ENCODE assay signal across 8 cellular contexts in genomic region chr15:75650908-75651809, GRCh38. TPM values are rescaled to one million over a fixed set of nuclear protein-coding genes. Genes with fewer than 3 reads are reported as not detected.
DNase-seq lines count a peak whose midpoint lies in the region; ATAC-seq, FAIRE-seq and TF ChIP-seq lines count a peak whose summit lies in the region.

No MANE protein-coding gene starts in this region.

- no peaks in the 10 kb centered on the region for H3K9me3 Mint-ChIP-seq in activated CD4-positive, alpha-beta T cell treated with anti-CD3 and anti-CD28 coated beads, Interleukin-2, amount 10 ng/mL, durations not matched to agents 24 days and 14 days
- H3K9me3 Mint-ChIP-seq in MCF 10A (ENCODE audit: unreplicated experiment): no peaks in the 10 kb centered on the region

- H3K9me3 ChIP-seq in HepG2 (ENCODE audit: low read length): no peaks in the 10 kb centered on the region
- no peaks in the 10 kb centered on the region for H3K9me3 ChIP-seq in tibial nerve

- H2AFZ ChIP-seq in HepG2 (ENCODE audit: low read length): no peak overlapping the region

- peak overlapping the region; percentile 62 for H3K27ac Mint-ChIP-seq in activated CD4-positive, alpha-beta T cell treated with anti-CD3 and anti-CD28 coated beads, Interleukin-2, amount 10 ng/mL, durations not matched to agents 24 days and 14 days
- peak overlapping the region; percentile 16 for H3K27ac Mint-ChIP-seq in MCF 10A (ENCODE audit: low read depth, unreplicated experiment)

- ATAC-seq in HepG2 (peak; percentile 21), HG02852 (IDR thresholded peaks at IDR 0.05; ENCODE audit: unreplicated experiment) (no peak), GM21619 (IDR thresholded peaks at IDR 0.05; ENCODE audit: unreplicated experiment) (no peak)

- peak overlapping the region; percentile 89 for H3K9ac ChIP-seq in HepG2 (ENCODE audit: insufficient read depth, low read depth, low read length)

- CTCF ChIA-PET in MCF 10A (lab: Yijun Ruan, JAX) (interaction anchor here (0.7 to 3.5 kb wide), 5 partner anchors 10 to 197 kb away, joined by 3 to 9 read pairs (median 7); no protein-coding TSS in a partner anchor), HepG2 (lab: Yijun Ruan, JAX; ENCODE audit: low intra/inter-chr PET ratio, low total read pairs) (no interaction called here)

- H3K4me1 ChIP-seq in HepG2 (ENCODE audit: insufficient read depth, low read length) (peaks cover 82% of the 10 kb centered on the region), tibial nerve (peaks cover 0 to 84% (median 64%) of the 10 kb centered on the region in 4 donors)

- peak; percentile 63 for DNase-seq in activated CD4-positive, alpha-beta T cell treated with anti-CD3 and anti-CD28 coated beads, Interleukin-2, amount 10 ng/mL, durations not matched to agents 24 days and 14 days
- DNase-seq in activated CD4-positive, alpha-beta T cell treated with anti-CD3 and anti-CD28 coated beads for 1 hour: no peak
- DNase-seq in MCF 10A (ENCODE audit: unreplicated experiment) (peak; percentile 46), HepG2 (ENCODE audit: low spot score) (peak; percentile 76), tibial nerve (ENCODE audit: low spot score in 2 of 2) (no peak), ureter (ENCODE audit: low spot score) (no peak)

- H3K4me3 ChIP-seq in HepG2 (replicated peaks in 1 of 3; ENCODE audit: insufficient read depth in 1 of 3, low read depth in 2 of 3, low read length in 3 of 3) (peak overlapping the region; percentile 30 to 96 (median 33)), tibial nerve (peak overlapping the region in 3 of 4 donors; percentile 26 to 74 (median 31))

- peak overlapping the region; percentile 44 for H3K27ac ChIP-seq in HepG2 (ENCODE audit: extremely low read length, insufficient read depth, low read length)
- H3K27ac ChIP-seq in tibial nerve: peak overlapping the region in 3 of 4 donors; percentile 58 to 96 (median 89)

- BruUV-seq in MCF 10A (replicated peaks; lab: Mats Ljungman, UMichigan) (no TSS peak), HepG2 (replicated peaks; lab: Mats Ljungman, UMichigan) (no TSS peak)

- H3K4me1 Mint-ChIP-seq in activated CD4-positive, alpha-beta T cell treated with anti-CD3 and anti-CD28 coated beads, Interleukin-2, amount 10 ng/mL, durations not matched to agents 24 days and 14 days: peaks cover 29% of the 10 kb centered on the region
- peaks cover 75% of the 10 kb centered on the region for H3K4me1 Mint-ChIP-seq in MCF 10A (ENCODE audit: insufficient read depth, unreplicated experiment)

- H3K27me3 ChIP-seq in HepG2 (ENCODE audit: control insufficient read depth in 1 of 2, insufficient read depth in 2 of 2, low read length in 2 of 2) (no peaks in the 10 kb centered on the region; a peak in 1 of 5 replicates), tibial nerve (no peaks in the 10 kb centered on the region)

- no peak for TF ChIP-seq RAD21 in HepG2 (CRISPR knock-in tag; IDR thresholded peaks at IDR 0.05)

- no peak for TF ChIP-seq CTCF in MCF 10A (IDR thresholded peaks at IDR 0.05; ENCODE audit: unreplicated experiment)
- TF ChIP-seq CTCF in HepG2 (CRISPR knock-in tag; IDR thresholded peaks at IDR 0.05): no peak; the same call in 1 of the 2 replicates
- no peak for TF ChIP-seq CTCF in tibial nerve (IDR thresholded peaks at IDR 0.05)

- peak; percentile 71 for FAIRE-seq in HepG2 (lab: Jason Lieb, UNC)

- peaks cover 2% of the 10 kb centered on the region for H3K36me3 Mint-ChIP-seq in activated CD4-positive, alpha-beta T cell treated with anti-CD3 and anti-CD28 coated beads, Interleukin-2, amount 10 ng/mL, durations not matched to agents 24 days and 14 days (ENCODE audit: low read depth)
- peaks cover 39% of the 10 kb centered on the region for H3K36me3 Mint-ChIP-seq in MCF 10A (ENCODE audit: insufficient read depth, unreplicated experiment)

- WGBS in HepG2 (ENCODE audit: low lambda C conversion rate): 26% methylated on average over 7 of the region's 9 CpGs
- 28 to 30% methylated on average over 8 to 9 of the region's 9 CpGs for WGBS in tibial nerve, 2 donors

- peaks cover 2% of the 10 kb centered on the region for H3K27me3 Mint-ChIP-seq in activated CD4-positive, alpha-beta T cell treated with anti-CD3 and anti-CD28 coated beads, Interleukin-2, amount 10 ng/mL, durations not matched to agents 24 days and 14 days
- H3K27me3 Mint-ChIP-seq in MCF 10A (ENCODE audit: insufficient read depth, unreplicated experiment): no peaks in the 10 kb centered on the region

- peak overlapping the region; percentile 58 for H3K4me3 Mint-ChIP-seq in activated CD4-positive, alpha-beta T cell treated with anti-CD3 and anti-CD28 coated beads, Interleukin-2, amount 10 ng/mL, durations not matched to agents 24 days and 14 days
- peak overlapping the region; percentile 87 for H3K4me3 Mint-ChIP-seq in MCF 10A (ENCODE audit: unreplicated experiment)

- H3K4me2 ChIP-seq in HepG2 (ENCODE audit: low read depth, low read length): peak overlapping the region; percentile 97

- H4K20me1 ChIP-seq in HepG2 (ENCODE audit: insufficient read depth, low read length): peaks cover 27% of the 10 kb centered on the region

- in situ Hi-C loops in HepG2 (cut with HindIII; ENCODE audit: extremely low pct_ligation_motif_present, low pct_unique_long_range_greater_than_20kb): no loop called here

- POLR2A ChIA-PET in MCF 10A (lab: Yijun Ruan, JAX) (interaction anchor here (0.5 to 8.2 kb wide), 6 partner anchors 9 to 165 kb away, joined by 3 to 120 read pairs (median 8); partner anchors contain the start of genes IMP3 and SNUPN), HepG2 (lab: Yijun Ruan, JAX) (interaction anchor here (0.8 to 5.3 kb wide), 9 partner anchors 10 to 196 kb away, joined by 3 to 47 read pairs (median 4); partner anchors contain the start of genes IMP3 and SNUPN)

- H3K36me3 ChIP-seq in HepG2 (replicated peaks in 1 of 2; ENCODE audit: control insufficient read depth in 1 of 2, insufficient read depth in 2 of 2, low read length in 2 of 2) (peaks cover 3 to 6% of the 10 kb centered on the region in 2 experiments; a peak in 3 of 5 replicates), tibial nerve (peaks cover 0 to 43% (median 0%) of the 10 kb centered on the region in 3 donors)

- intact Hi-C loops in activated CD4-positive, alpha-beta T cell treated with anti-CD3 and anti-CD28 coated beads, Interleukin-2, amount 10 ng/mL, durations not matched to agents 24 days and 14 days (cut with micrococcal nuclease): no loop called here
- intact Hi-C loops in MCF 10A (cut with micrococcal nuclease): no loop called here
- intact Hi-C loops in HepG2 (cut with micrococcal nuclease; ENCODE audit: unreplicated experiment): no loop called here

- TF ChIP-seq POLR2A in HepG2 (IDR thresholded peaks at IDR 0.05; ENCODE audit: insufficient read depth in 1 of 2, low read depth in 2 of 2, low read length in 2 of 2): no peak
- no peak for TF ChIP-seq POLR2A in tibial nerve (IDR thresholded peaks at IDR 0.05)

- peak in 1 of 2 experiments; percentile 39; a peak in 1 of 4 replicates for TF ChIP-seq EP300 in HepG2 (IDR thresholded peaks at IDR 0.05; ENCODE audit: low read depth in 2 of 2, low read length in 2 of 2)
- TF ChIP-seq EP300 in HepG2 (CRISPR knock-in tag; IDR thresholded peaks at IDR 0.05; ENCODE audit: borderline replicate concordance): peak; percentile 58; the same call in 1 of the 2 replicates
- TF ChIP-seq EP300 in tibial nerve (IDR thresholded peaks at IDR 0.05): no peak

- peaks cover 78% of the 10 kb centered on the region for H3K79me2 ChIP-seq in HepG2 (ENCODE audit: insufficient read depth, low read length)

RNA-seq across cellular contexts. Expression of gene SNX33, which starts 3.4 kb away (rescaled TPM):
- 4.1 TPM in 2 replicates for total RNA-seq in activated CD4-positive, alpha-beta T cell treated with anti-CD3 and anti-CD28 coated beads, Interleukin-2, amount 10 ng/mL, durations not matched to agents 24 days and 14 days
- total RNA-seq in MCF 10A (2022): 14.3 and 15.2 TPM in 2 replicates
- total RNA-seq in HepG2 (2016; rRNA removed; fragmentation: Illumina TruSeq; extraction: Trizol): 10.8 and 11.0 TPM in 2 replicates
- 0.71 and 0.91 TPM in 2 replicates for total RNA-seq in HepG2 (2016; cell fraction: cytosol; rRNA removed; fragmentation: Illumina TruSeq; extraction: Trizol; ENCODE audit: low read depth)
- 7.9 and 10.3 TPM in 2 replicates for total RNA-seq in HepG2 (2016; cell fraction: insoluble cytoplasmic fraction; rRNA removed; fragmentation: Illumina TruSeq; extraction: Trizol)
- total RNA-seq in HepG2 (2016; cell fraction: membrane; rRNA removed; fragmentation: Illumina TruSeq; extraction: Trizol): 3.9 and 4.8 TPM in 2 replicates
- 10.1 and 11.4 TPM in 2 replicates for total RNA-seq in HepG2 (2016; cell fraction: nucleus; rRNA removed; fragmentation: Illumina TruSeq; extraction: Trizol)
- 11.6 and 18.9 TPM in 2 replicates for polyA plus RNA-seq in HepG2 (2011; rRNA removed)
- polyA plus RNA-seq in HepG2 (2011; cell fraction: cytosol; rRNA removed): 9.3 and 11.8 TPM in 2 replicates
- 50.4 and 52.6 TPM in 2 replicates for polyA plus RNA-seq in HepG2 (2011; cell fraction: nucleus; rRNA removed)
- polyA plus RNA-seq in HepG2 (2012): 12.7 and 13.6 TPM in 2 replicates
- 0.63 and 0.86 TPM in 2 replicates for polyA plus RNA-seq in HepG2 (2016; cell fraction: cytosol; fragmentation: Illumina TruSeq; extraction: Trizol; ENCODE audit: low read depth)
- polyA plus RNA-seq in HepG2 (2016; cell fraction: insoluble cytoplasmic fraction; fragmentation: Illumina TruSeq; extraction: Trizol; ENCODE audit: low read depth): 9.7 and 12.3 TPM in 2 replicates
- 2.5 and 3.6 TPM in 2 replicates for polyA plus RNA-seq in HepG2 (2016; cell fraction: membrane; fragmentation: Illumina TruSeq; extraction: Trizol; ENCODE audit: low read depth)
- polyA plus RNA-seq in HepG2 (2016; cell fraction: nucleus; fragmentation: Illumina TruSeq; extraction: Trizol; ENCODE audit: insufficient read depth, low read depth): 19.1 and 19.2 TPM in 2 replicates
- 26.7 and 38.9 TPM in 2 replicates for polyA minus RNA-seq in HepG2 (2011; rRNA and poly(A)+ RNA removed; ENCODE audit: low replicate concordance)
- polyA minus RNA-seq in HepG2 (2011; cell fraction: cytosol; rRNA and poly(A)+ RNA removed): 13.9 and 19.9 TPM in 2 replicates
- 21.4 and 25.6 TPM in 2 replicates for polyA minus RNA-seq in HepG2 (2011; cell fraction: nucleus; rRNA and poly(A)+ RNA removed)
- total RNA-seq in tibial nerve: 10 to 100 TPM; 29.7 to 44.9 (median 31.1) TPM
- 34.2 TPM for total RNA-seq in ureter

RNA-seq across cellular contexts. Expression of gene IMP3, which starts 11.1 kb away (rescaled TPM):
- 108 and 112 TPM in 2 replicates for total RNA-seq in activated CD4-positive, alpha-beta T cell treated with anti-CD3 and anti-CD28 coated beads, Interleukin-2, amount 10 ng/mL, durations not matched to agents 24 days and 14 days
- total RNA-seq in MCF 10A (2022) (45.8 and 58.0 TPM in 2 replicates), HepG2 (2016; rRNA removed; fragmentation: Illumina TruSeq; extraction: Trizol) (143 and 165 TPM in 2 replicates), tibial nerve (100 to 1,000 TPM; 163 to 179 (median 170) TPM), ureter (63.9 TPM)
- 53.3 and 58.3 TPM in 2 replicates for total RNA-seq in HepG2 (2016; cell fraction: cytosol; rRNA removed; fragmentation: Illumina TruSeq; extraction: Trizol; ENCODE audit: low read depth)
- 140 and 190 TPM in 2 replicates for total RNA-seq in HepG2 (2016; cell fraction: insoluble cytoplasmic fraction; rRNA removed; fragmentation: Illumina TruSeq; extraction: Trizol)
- 89.4 and 101 TPM in 2 replicates for total RNA-seq in HepG2 (2016; cell fraction: membrane; rRNA removed; fragmentation: Illumina TruSeq; extraction: Trizol)
- total RNA-seq in HepG2 (2016; cell fraction: nucleus; rRNA removed; fragmentation: Illumina TruSeq; extraction: Trizol): 53.0 and 64.9 TPM in 2 replicates
- 38.3 and 40.4 TPM in 2 replicates for polyA plus RNA-seq in HepG2 (2011; rRNA removed)
- polyA plus RNA-seq in HepG2 (2011; cell fraction: cytosol; rRNA removed): 55.6 and 80.6 TPM in 2 replicates
- 36.4 and 36.8 TPM in 2 replicates for polyA plus RNA-seq in HepG2 (2011; cell fraction: nucleus; rRNA removed)
- polyA plus RNA-seq in HepG2 (2012): 33.6 and 51.6 TPM in 2 replicates
- 32.6 and 40.1 TPM in 2 replicates for polyA plus RNA-seq in HepG2 (2016; cell fraction: cytosol; fragmentation: Illumina TruSeq; extraction: Trizol; ENCODE audit: low read depth)
- polyA plus RNA-seq in HepG2 (2016; cell fraction: insoluble cytoplasmic fraction; fragmentation: Illumina TruSeq; extraction: Trizol; ENCODE audit: low read depth): 146 and 162 TPM in 2 replicates
- 51.8 and 60.0 TPM in 2 replicates for polyA plus RNA-seq in HepG2 (2016; cell fraction: membrane; fragmentation: Illumina TruSeq; extraction: Trizol; ENCODE audit: low read depth)
- polyA plus RNA-seq in HepG2 (2016; cell fraction: nucleus; fragmentation: Illumina TruSeq; extraction: Trizol; ENCODE audit: insufficient read depth, low read depth): 76.9 and 83.4 TPM in 2 replicates
- 38.2 and 47.6 TPM in 2 replicates for polyA minus RNA-seq in HepG2 (2011; rRNA and poly(A)+ RNA removed; ENCODE audit: low replicate concordance)
- 32.0 and 35.4 TPM in 2 replicates for polyA minus RNA-seq in HepG2 (2011; cell fraction: cytosol; rRNA and poly(A)+ RNA removed)
- 17.8 and 21.0 TPM in 2 replicates for polyA minus RNA-seq in HepG2 (2011; cell fraction: nucleus; rRNA and poly(A)+ RNA removed)

RNA-seq across cellular contexts. Expression of gene SNUPN, which starts 25.6 kb away (rescaled TPM):
- total RNA-seq in activated CD4-positive, alpha-beta T cell treated with anti-CD3 and anti-CD28 coated beads, Interleukin-2, amount 10 ng/mL, durations not matched to agents 24 days and 14 days: 33.7 and 34.5 TPM in 2 replicates
- total RNA-seq in MCF 10A (2022) (23.9 and 28.9 TPM in 2 replicates), HepG2 (2016; rRNA removed; fragmentation: Illumina TruSeq; extraction: Trizol) (16.4 and 18.3 TPM in 2 replicates), tibial nerve (10 to 100 TPM; 16.3 to 35.1 (median 23.7) TPM), ureter (20.8 TPM)
- 6.8 and 7.2 TPM in 2 replicates for total RNA-seq in HepG2 (2016; cell fraction: cytosol; rRNA removed; fragmentation: Illumina TruSeq; extraction: Trizol; ENCODE audit: low read depth)
- 15.6 and 16.3 TPM in 2 replicates for total RNA-seq in HepG2 (2016; cell fraction: insoluble cytoplasmic fraction; rRNA removed; fragmentation: Illumina TruSeq; extraction: Trizol)
- total RNA-seq in HepG2 (2016; cell fraction: membrane; rRNA removed; fragmentation: Illumina TruSeq; extraction: Trizol): 12.1 and 13.5 TPM in 2 replicates
- total RNA-seq in HepG2 (2016; cell fraction: nucleus; rRNA removed; fragmentation: Illumina TruSeq; extraction: Trizol): 6.7 and 7.2 TPM in 2 replicates
- polyA plus RNA-seq in HepG2 (2011; rRNA removed): 7.6 and 9.0 TPM in 2 replicates
- 6.7 and 7.3 TPM in 2 replicates for polyA plus RNA-seq in HepG2 (2011; cell fraction: cytosol; rRNA removed)
- 4.2 and 4.4 TPM in 2 replicates for polyA plus RNA-seq in HepG2 (2011; cell fraction: nucleus; rRNA removed)
- 6.0 and 8.6 TPM in 2 replicates for polyA plus RNA-seq in HepG2 (2012)
- polyA plus RNA-seq in HepG2 (2016; cell fraction: cytosol; fragmentation: Illumina TruSeq; extraction: Trizol; ENCODE audit: low read depth): 4.4 and 6.8 TPM in 2 replicates
- 19.3 and 20.4 TPM in 2 replicates for polyA plus RNA-seq in HepG2 (2016; cell fraction: insoluble cytoplasmic fraction; fragmentation: Illumina TruSeq; extraction: Trizol; ENCODE audit: low read depth)
- polyA plus RNA-seq in HepG2 (2016; cell fraction: membrane; fragmentation: Illumina TruSeq; extraction: Trizol; ENCODE audit: low read depth): 8.3 and 9.4 TPM in 2 replicates
- 10.9 and 12.9 TPM in 2 replicates for polyA plus RNA-seq in HepG2 (2016; cell fraction: nucleus; fragmentation: Illumina TruSeq; extraction: Trizol; ENCODE audit: insufficient read depth, low read depth)
- 5.9 and 26.5 TPM in 2 replicates for polyA minus RNA-seq in HepG2 (2011; rRNA and poly(A)+ RNA removed; ENCODE audit: low replicate concordance)
- 4.9 and 5.9 TPM in 2 replicates for polyA minus RNA-seq in HepG2 (2011; cell fraction: cytosol; rRNA and poly(A)+ RNA removed)
- 8.1 and 9.9 TPM in 2 replicates for polyA minus RNA-seq in HepG2 (2011; cell fraction: nucleus; rRNA and poly(A)+ RNA removed)

Comparison
In these comparisons a context has a peak if more than half of its experiments do, and no peak if none do; other contexts are left out.
1. DNase-seq: peak in activated CD4-positive, alpha-beta T cell treated with anti-CD3 and anti-CD28 coated beads, Interleukin-2, amount 10 ng/mL, durations not matched to agents 24 days and 14 days (single experiment), MCF 10A (single experiment) and HepG2 (single experiment); none in activated CD4-positive, alpha-beta T cell treated with anti-CD3 and anti-CD28 coated beads for 1 hour (single experiment), tibial nerve (0 of 2) and ureter (single experiment).